ENCODE assay signal across 24 cellular contexts in the genomic region with DNA sequence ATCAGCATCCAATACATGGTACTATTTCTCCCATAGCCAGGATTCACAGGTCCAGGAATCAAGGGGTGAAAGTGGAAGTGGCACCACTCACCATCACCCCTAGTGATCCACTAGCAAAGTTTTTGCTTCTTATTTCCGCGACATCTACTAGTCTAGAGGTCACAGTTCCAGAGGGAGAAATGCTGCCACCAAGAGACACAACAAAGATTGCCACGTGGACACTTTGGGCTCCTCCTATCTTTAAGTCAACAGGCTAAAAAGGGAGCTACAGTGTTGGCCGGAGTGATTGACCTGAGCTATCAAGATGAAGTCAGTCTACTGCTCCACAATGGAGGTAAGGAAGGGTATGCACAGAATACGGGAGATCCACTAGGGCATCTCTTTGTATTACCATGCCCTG.
"Had no signal": no experiment of that assay in that cellular context is flagged by ENCODE, and none has a peak within 500 bp of the region (broad histone marks: within the 10 kb centered on the region; RNA-seq: fewer than 3 reads in every experiment).

No MANE protein-coding gene starts in this region.

- ATAC-seq: foreskin keratinocyte; gastroesophageal sphincter; heart left ventricle; left cardiac atrium; left lung; naive thymus-derived CD4-positive, alpha-beta T cell; sciatic nerve had no signal

- H3K36me3 Mint-ChIP-seq: naive thymus-derived CD4-positive, alpha-beta T cell had no signal

- H3K9me3 Mint-ChIP-seq: stimulated activated naive CD8-positive, alpha-beta T cell treated with anti-CD3 and anti-CD28 coated beads, Interleukin-15, Interleukin-2, amounts not matched to agents 100 ng/mL and 50 ng/mL, for 24 hours had no signal

- H3K9ac ChIP-seq: parathyroid adenoma had no signal

- H3K4me2 ChIP-seq: hepatocyte, smooth muscle cell had no signal

- H3K79me2 ChIP-seq: hepatocyte, parathyroid adenoma had no signal

- H3K36me3 ChIP-seq: esophagus muscularis mucosa, gastroesophageal sphincter, heart left ventricle, left lung, thoracic aorta, transverse colon had no signal

- H3K9me3 ChIP-seq: esophagus muscularis mucosa, gastroesophageal sphincter, left lung, thoracic aorta, transverse colon had no signal

- H3K4me3 ChIP-seq: coronary artery, esophagus muscularis mucosa, gastroesophageal sphincter, heart left ventricle, hepatocyte, left lung, smooth muscle cell, thoracic aorta, transverse colon had no signal

- H3K4me3 Mint-ChIP-seq: naive thymus-derived CD4-positive, alpha-beta T cell; nephron; stimulated activated naive CD8-positive, alpha-beta T cell treated with anti-CD3 and anti-CD28 coated beads, Interleukin-15, Interleukin-2, amounts not matched to agents 100 ng/mL and 50 ng/mL, for 24 hours had no signal

- H3K27ac ChIP-seq: coronary artery, esophagus muscularis mucosa, foreskin keratinocyte, gastroesophageal sphincter, heart left ventricle, hepatocyte, left lung, parathyroid adenoma, thoracic aorta, transverse colon had no signal

- H3K27ac Mint-ChIP-seq: naive thymus-derived CD4-positive, alpha-beta T cell; stimulated activated naive CD8-positive, alpha-beta T cell treated with anti-CD3 and anti-CD28 coated beads, Interleukin-15, Interleukin-2, amounts not matched to agents 100 ng/mL and 50 ng/mL, for 24 hours had no signal

- H3K4me1 ChIP-seq: esophagus muscularis mucosa, foreskin keratinocyte, gastroesophageal sphincter, parathyroid adenoma, transverse colon had no signal

- H3K27me3 ChIP-seq: esophagus muscularis mucosa, foreskin keratinocyte, gastroesophageal sphincter, heart left ventricle, hepatocyte, left lung, transverse colon had no signal

- H2AFZ ChIP-seq: hepatocyte, parathyroid adenoma had no signal

- DNase-seq: dermis blood vessel endothelial cell; effector memory CD4-positive, alpha-beta T cell; foreskin keratinocyte; heart left ventricle; left cardiac atrium; left lung; mesenchymal stem cell; midbrain; naive thymus-derived CD4-positive, alpha-beta T cell; stimulated activated CD4-positive, alpha-beta T cell treated with anti-CD3 and anti-CD28 coated beads, Interleukin-12 subunit alpha, Interleukin-12 subunit beta, amount 100 ng/mL, for 4 hours; stimulated activated CD4-positive, alpha-beta T cell treated with anti-CD3 and anti-CD28 coated beads, Interleukin-1b, Interleukin-23, amount 100 ng/mL, for 48 hours; stimulated activated CD4-positive, alpha-beta T cell treated with anti-CD3 and anti-CD28 coated beads, Interleukin-4, amount 100 ng/mL, for 1 hour; stimulated activated CD8-positive, alpha-beta memory T cell treated with anti-CD3 and anti-CD28 coated beads, Interleukin-4, amount 100 ng/mL, for 48 hours; transverse colon had no signal
